In genomic region chr11:68354181-68354872, GRCh38 we compare ENCODE assay signal across 1 cellular context.
TF ChIP-seq lines count a peak whose summit lies in the region.

No MANE protein-coding gene starts in this region.

TF ChIP-seq in GM23338, 12 proteins besides CTCF, POLR2A, EP300 and RAD21 (continued from another document):
- TF ChIP-seq ZNF462 (CRISPR knock-in tag; IDR thresholded peaks at IDR 0.05), result no peak
